Comparison of ENCODE assay signal across 17 cellular contexts in the genomic region with DNA sequence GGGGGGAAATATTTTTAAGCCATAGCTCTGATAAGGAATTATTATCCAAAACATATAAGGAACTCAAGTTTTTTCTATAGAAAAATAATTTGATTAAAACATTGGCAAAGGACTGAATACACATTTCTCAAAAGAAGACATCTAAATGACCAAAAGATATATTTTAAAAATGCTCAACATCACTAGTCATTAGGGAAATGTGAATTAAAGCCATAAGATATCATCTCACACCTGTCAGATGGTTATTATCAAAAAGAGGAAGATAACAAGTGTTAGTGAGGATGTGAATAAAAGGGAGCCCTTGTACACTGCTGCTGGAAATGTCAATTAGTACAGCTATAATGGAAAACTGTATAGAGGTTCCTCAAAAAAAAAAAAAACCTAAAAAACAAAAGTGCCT.
DNase-seq lines count a peak whose midpoint lies in the region; ATAC-seq and TF ChIP-seq lines count a peak whose summit lies in the region.
"Had no signal": no experiment of that assay in that cellular context is flagged by ENCODE, and none has a peak within 500 bp of the region (broad histone marks: within the 10 kb centered on the region; RNA-seq: fewer than 3 reads in every experiment).

No MANE protein-coding gene starts in this region.

- peaks cover 15% of the 10 kb centered on the region for H3K4me1 ChIP-seq in BE2C
- H3K4me1 ChIP-seq: BLaER1 treated with 17β-estradiol and CSF1 and Interleukin-3, amounts not matched to agents 10 nM and 100 nM; Caco-2 had no signal

- no peaks in the 10 kb centered on the region for H3K36me3 ChIP-seq in BE2C
- H3K36me3 ChIP-seq: BLaER1 treated with 17β-estradiol and CSF1 and Interleukin-3, amounts not matched to agents 10 nM and 100 nM had no signal

- no peaks in the 10 kb centered on the region for H3K27me3 ChIP-seq in BE2C
- H3K27me3 ChIP-seq: BLaER1 treated with 17β-estradiol and CSF1 and Interleukin-3, amounts not matched to agents 10 nM and 100 nM had no signal

- ATAC-seq in SK-N-SH treated with all-trans-retinoic acid at 6 μM for 48 hours: no peak
- ATAC-seq: CD8-positive, alpha-beta T cell; GM12878 had no signal

- peak overlapping the region; percentile 27 for H3K4me3 ChIP-seq in BE2C (ENCODE audit: low read depth, low read length)
- H3K4me3 ChIP-seq: BLaER1 treated with 17β-estradiol and CSF1 and Interleukin-3, amounts not matched to agents 10 nM and 100 nM; GM12878 had no signal

- no peak for TF ChIP-seq CTCF in BE2C (IDR thresholded peaks at IDR 0.05; ENCODE audit: low read depth, low read length)

- DNase-seq in BE2C (no peak), SK-N-DZ (ENCODE audit: low spot score) (peak; percentile 8), NCI-H510A (lab: John Stamatoyannopoulos, UW) (no peak), DMS79 (lab: John Stamatoyannopoulos, UW) (no peak), OCI-M2 (lab: John Stamatoyannopoulos, UW; ENCODE audit: unreplicated experiment) (no peak)
- DNase-seq: 8988T; ACHN; Caco-2; Calu3; CD4-positive, alpha-beta T cell; CD8-positive, alpha-beta T cell; DND-41; EL; GDM1 had no signal

- H3K9me3 ChIP-seq in BE2C: no peaks in the 10 kb centered on the region
- H3K9me3 ChIP-seq: BLaER1 treated with 17β-estradiol and CSF1 and Interleukin-3, amounts not matched to agents 10 nM and 100 nM had no signal

TF ChIP-seq in SK-N-SH treated with all-trans-retinoic acid at 6 μM for 48 hours, 23 proteins besides CTCF, POLR2A, EP300 and RAD21:
- TF ChIP-seq, protein P1, sequence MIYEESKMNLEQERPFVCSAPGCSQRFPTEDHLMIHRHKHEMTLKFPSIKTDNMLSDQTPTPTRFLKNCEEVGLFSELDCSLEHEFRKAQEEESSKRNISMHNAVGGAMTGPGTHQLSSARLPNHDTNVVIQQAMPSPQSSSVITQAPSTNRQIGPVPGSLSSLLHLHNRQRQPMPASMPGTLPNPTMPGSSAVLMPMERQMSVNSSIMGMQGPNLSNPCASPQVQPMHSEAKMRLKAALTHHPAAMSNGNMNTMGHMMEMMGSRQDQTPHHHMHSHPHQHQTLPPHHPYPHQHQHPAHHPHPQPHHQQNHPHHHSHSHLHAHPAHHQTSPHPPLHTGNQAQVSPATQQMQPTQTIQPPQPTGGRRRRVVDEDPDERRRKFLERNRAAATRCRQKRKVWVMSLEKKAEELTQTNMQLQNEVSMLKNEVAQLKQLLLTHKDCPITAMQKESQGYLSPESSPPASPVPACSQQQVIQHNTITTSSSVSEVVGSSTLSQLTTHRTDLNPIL (CRISPR knock-in tag; IDR thresholded peaks at IDR 0.05; ENCODE audit: low read depth): no peak
- TF ChIP-seq ISL1 (CRISPR knock-in tag; IDR thresholded peaks at IDR 0.05) (peak; percentile 62), TCF4 (CRISPR knock-in tag; IDR thresholded peaks at IDR 0.05; ENCODE audit: borderline replicate concordance) (peak; percentile 25; the same call in 1 of the 2 replicates)
TF ChIP-seq in SK-N-SH treated with all-trans-retinoic acid at 6 μM for 48 hours: peak in this region for 2.
